10 cellular contexts compared by ENCODE assay signal in the genomic region with DNA sequence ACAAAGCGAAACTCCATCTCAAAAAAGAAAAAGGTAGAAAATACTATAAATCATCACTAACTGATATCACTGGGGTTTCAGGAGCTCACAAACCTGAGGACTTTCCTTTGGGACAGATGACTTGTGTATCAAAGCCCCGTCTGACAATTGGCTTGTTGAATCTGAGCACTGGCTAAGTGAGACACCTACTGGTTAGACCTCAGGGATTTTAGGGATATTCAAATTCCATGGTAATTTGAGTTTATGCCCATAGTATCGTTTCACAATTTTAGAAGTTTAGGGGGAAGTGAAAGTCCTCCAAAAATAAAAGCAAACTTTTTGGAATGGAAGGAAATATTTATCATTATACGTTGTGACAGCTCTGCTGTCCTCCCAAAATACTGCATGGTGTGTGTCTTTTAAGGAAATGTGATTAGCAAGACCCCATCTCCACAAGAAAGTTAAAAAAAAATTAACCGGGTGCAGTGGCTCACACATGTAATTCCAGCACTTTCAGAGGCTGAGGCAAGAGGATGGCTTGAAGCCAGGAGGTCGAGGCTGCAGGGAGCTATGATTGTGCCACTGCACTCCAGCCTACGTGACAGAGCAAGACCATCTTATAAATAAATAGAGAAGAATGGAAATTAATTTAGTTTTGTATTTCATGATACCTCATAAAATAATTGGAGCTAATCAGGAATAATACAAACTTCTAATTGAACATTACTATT. TPM values are rescaled to one million over a fixed set of nuclear protein-coding genes. Genes with fewer than 3 reads are reported as not detected.
DNase-seq lines count a peak whose midpoint lies in the region; ATAC-seq, FAIRE-seq and TF ChIP-seq lines count a peak whose summit lies in the region.
"Had no signal": no experiment of that assay in that cellular context is flagged by ENCODE, and none has a peak within 500 bp of the region (broad histone marks: within the 10 kb centered on the region; RNA-seq: fewer than 3 reads in every experiment).

No MANE protein-coding gene starts in this region.

- peaks cover 60% of the 10 kb centered on the region for H3K27me3 Mint-ChIP-seq in activated naive CD8-positive, alpha-beta T cell treated with anti-CD3 and anti-CD28 coated beads for 36 hours

- H3K27ac ChIP-seq in 22Rv1: no peak overlapping the region

- H3K27ac Mint-ChIP-seq in activated naive CD8-positive, alpha-beta T cell treated with anti-CD3 and anti-CD28 coated beads for 36 hours: no peak overlapping the region
- H3K27ac Mint-ChIP-seq: activated naive CD8-positive, alpha-beta T cell; stimulated activated naive CD8-positive, alpha-beta T cell treated with anti-CD3 and anti-CD28 coated beads, Interleukin-15, Interleukin-2, amounts not matched to agents 100 ng/mL and 50 ng/mL, for 24 hours had no signal

- peak; percentile 36; the same call in 1 of the 2 replicates for TF ChIP-seq CTCF in 22Rv1 (IDR thresholded peaks at IDR 0.05)
- TF ChIP-seq CTCF in fibroblast of mammary gland (conservative IDR thresholded peaks at IDR 0.05; ENCODE audit: control insufficient read depth, insufficient read depth, low read depth, low read length): peak; percentile 47

- H3K9me3 Mint-ChIP-seq in activated naive CD8-positive, alpha-beta T cell treated with anti-CD3 and anti-CD28 coated beads for 36 hours: no peaks in the 10 kb centered on the region
- H3K9me3 Mint-ChIP-seq: stimulated activated naive CD8-positive, alpha-beta T cell treated with anti-CD3 and anti-CD28 coated beads, Interleukin-15, Interleukin-2, amounts not matched to agents 100 ng/mL and 50 ng/mL, for 24 hours had no signal

- DNase-seq in GM19239 (ENCODE audit: insufficient read length, low spot score) (no peak), OCI-M1 (lab: John Stamatoyannopoulos, UW) (peak; percentile 20), fibroblast of mammary gland (ENCODE audit: low read depth) (peak; percentile 66), NCI-H510A treated with DMSO at 0.1 percent for 48 hours (lab: John Stamatoyannopoulos, UW) (no peak)
- no peak for DNase-seq in activated naive CD8-positive, alpha-beta T cell treated with anti-CD3 and anti-CD28 coated beads for 36 hours

- no peaks in the 10 kb centered on the region for H3K36me3 Mint-ChIP-seq in activated naive CD8-positive, alpha-beta T cell treated with anti-CD3 and anti-CD28 coated beads for 36 hours
- H3K36me3 Mint-ChIP-seq: activated naive CD8-positive, alpha-beta T cell had no signal

- H3K4me3 ChIP-seq in fibroblast of mammary gland (ENCODE audit: control insufficient read depth, low read depth, low read length): no peak overlapping the region

- FAIRE-seq in GM19239 (lab: Jason Lieb, UNC): peak; percentile 70

- no peak for ATAC-seq in GM21576 (IDR thresholded peaks at IDR 0.05; ENCODE audit: unreplicated experiment)
- ATAC-seq in HG03139 (IDR thresholded peaks at IDR 0.05; ENCODE audit: unreplicated experiment): no peak

- H3K4me3 Mint-ChIP-seq in activated naive CD8-positive, alpha-beta T cell treated with anti-CD3 and anti-CD28 coated beads for 36 hours: no peak overlapping the region
- H3K4me3 Mint-ChIP-seq: activated naive CD8-positive, alpha-beta T cell; stimulated activated naive CD8-positive, alpha-beta T cell treated with anti-CD3 and anti-CD28 coated beads, Interleukin-15, Interleukin-2, amounts not matched to agents 100 ng/mL and 50 ng/mL, for 24 hours had no signal

- no peaks in the 10 kb centered on the region for H3K4me1 Mint-ChIP-seq in activated naive CD8-positive, alpha-beta T cell treated with anti-CD3 and anti-CD28 coated beads for 36 hours

RNA-seq across cellular contexts. Expression of a gene that starts 49.2 kb away (rescaled TPM):
- total RNA-seq in activated naive CD8-positive, alpha-beta T cell treated with anti-CD3 and anti-CD28 coated beads for 36 hours: 10 to 100 TPM; 18.4 to 18.8 TPM

Comparison
In these comparisons a context has a peak if more than half of its experiments do, and no peak if none do; other contexts are left out.
1. DNase-seq: peak in OCI-M1 (single experiment) and fibroblast of mammary gland (single experiment); none in GM19239 (single experiment), NCI-H510A treated with DMSO at 0.1 percent for 48 hours (single experiment) and activated naive CD8-positive, alpha-beta T cell treated with anti-CD3 and anti-CD28 coated beads for 36 hours (single experiment).